27 cellular contexts compared by ENCODE assay signal in genomic region chrX:138638996-138639395, GRCh38.
"Had no signal": no experiment of that assay in that cellular context is flagged by ENCODE, and none has a peak within 500 bp of the region (broad histone marks: within the 10 kb centered on the region; RNA-seq: fewer than 3 reads in every experiment).

No MANE protein-coding gene starts in this region.

- H3K4me1 ChIP-seq: adrenal gland had no signal

- H3K9me3 Mint-ChIP-seq: activated CD4-positive, alpha-beta T cell treated with anti-CD3 and anti-CD28 coated beads, Interleukin-2, amount 10 ng/mL, durations not matched to agents 7 days and 5 days; activated naive CD4-positive, alpha-beta T cell treated with anti-CD3 and anti-CD28 coated beads for 36 hours; activated naive CD4-positive, alpha-beta T cell treated with anti-CD3 and anti-CD28 coated beads, Interleukin-2, amount 50 U/mL, for 72 hours; activated T-cell treated with anti-CD3 and anti-CD28 coated beads, Interleukin-2, amount 50 U/mL, for 4 hours; activated T-helper 1 cell treated with anti-CD3 and anti-CD28 coated beads, Interleukin-12 subunit alpha, Interleukin-12 subunit beta, Interleukin-2, Interleukin-4 antibody, amounts not matched to agents 30 ng/mL and 10 ng/mL and 1 ng/mL, durations not matched to agents 14 hours and 24 hours and 36 hours; central memory CD8-positive, alpha-beta T cell had no signal

- H3K27ac Mint-ChIP-seq: activated CD4-positive, alpha-beta T cell treated with anti-CD3 and anti-CD28 coated beads for 36 hours; activated CD4-positive, alpha-beta T cell treated with anti-CD3 and anti-CD28 coated beads, Interleukin-2, amount 10 ng/mL, durations not matched to agents 7 days and 5 days; activated naive CD4-positive, alpha-beta T cell treated with anti-CD3 and anti-CD28 coated beads for 36 hours; activated naive CD4-positive, alpha-beta T cell treated with anti-CD3 and anti-CD28 coated beads, Interleukin-2, amount 50 U/mL, for 72 hours; activated T-helper 1 cell treated with anti-CD3 and anti-CD28 coated beads, Interleukin-12 subunit alpha, Interleukin-12 subunit beta, Interleukin-2, Interleukin-4 antibody, amounts not matched to agents 30 ng/mL and 10 ng/mL and 1 ng/mL, durations not matched to agents 14 hours and 24 hours and 36 hours had no signal

- DNase-seq: activated CD4-positive, alpha-beta T cell treated with anti-CD3 and anti-CD28 coated beads for 36 hours; activated CD4-positive, alpha-beta T cell treated with anti-CD3 and anti-CD28 coated beads, Interleukin-2, amount 10 ng/mL, durations not matched to agents 7 days and 5 days; activated CD4-positive, alpha-beta T cell treated with anti-CD3 and anti-CD28 coated beads, Interleukin-2, amount 50 U/mL, for 48 hours; activated CD8-positive, alpha-beta memory T cell treated with anti-CD3 and anti-CD28 coated beads, Interleukin-2, amount 50 U/mL, for 4 hours; activated gamma-delta T cell treated with Interleukin-2 at 50 U/mL for 16 hours; activated naive CD4-positive, alpha-beta T cell treated with anti-CD3 and anti-CD28 coated beads for 36 hours; activated T-cell treated with anti-CD3 and anti-CD28 coated beads for 4 hours; activated T-cell treated with anti-CD3 and anti-CD28 coated beads, Interleukin-2, amount 50 U/mL, for 4 hours; adrenal gland; Karpas-422; KBM-7; MM.1S; MV-4-11; NCI-H1092; NCI-H1436 treated with DMSO at 0.1 percent for 48 hours; NCI-H1694 treated with DMSO at 0.1 percent for 48 hours; NCI-H2029; NCI-H345; NCI-H524 treated with DMSO at 0.1 percent for 48 hours; Right ventricle myocardium superior; SW 1271; T1000 had no signal

- H3K36me3 ChIP-seq: adrenal gland had no signal

- H3K4me1 Mint-ChIP-seq: activated CD4-positive, alpha-beta T cell treated with anti-CD3 and anti-CD28 coated beads for 36 hours; activated CD4-positive, alpha-beta T cell treated with anti-CD3 and anti-CD28 coated beads, Interleukin-2, amount 10 ng/mL, durations not matched to agents 7 days and 5 days; central memory CD8-positive, alpha-beta T cell had no signal

- H3K27me3 Mint-ChIP-seq: activated CD4-positive, alpha-beta T cell treated with anti-CD3 and anti-CD28 coated beads for 36 hours; activated CD4-positive, alpha-beta T cell treated with anti-CD3 and anti-CD28 coated beads, Interleukin-2, amount 10 ng/mL, durations not matched to agents 7 days and 5 days; central memory CD8-positive, alpha-beta T cell had no signal

- ATAC-seq: activated CD4-positive, alpha-beta T cell treated with anti-CD3 and anti-CD28 coated beads for 36 hours; activated CD4-positive, CD25-positive, alpha-beta regulatory T cell treated with anti-CD3 and anti-CD28 coated beads, Interleukin-2, amount 50 U/mL, for 24 hours; activated naive CD4-positive, alpha-beta T cell treated with anti-CD3 and anti-CD28 coated beads, Interleukin-2, amount 50 U/mL, for 72 hours; activated T-cell treated with anti-CD3 and anti-CD28 coated beads, Interleukin-2, amount 50 U/mL, for 4 hours had no signal

- H3K36me3 Mint-ChIP-seq: activated naive CD4-positive, alpha-beta T cell treated with anti-CD3 and anti-CD28 coated beads, Interleukin-2, amount 50 U/mL, for 72 hours had no signal

- H3K4me3 ChIP-seq: adrenal gland, cardiac muscle cell had no signal

- H3K9me3 ChIP-seq: adrenal gland had no signal

- H3K4me3 Mint-ChIP-seq: activated CD4-positive, alpha-beta T cell treated with anti-CD3 and anti-CD28 coated beads for 36 hours; activated CD4-positive, alpha-beta T cell treated with anti-CD3 and anti-CD28 coated beads, Interleukin-2, amount 10 ng/mL, durations not matched to agents 7 days and 5 days; activated naive CD4-positive, alpha-beta T cell treated with anti-CD3 and anti-CD28 coated beads for 36 hours; activated T-cell treated with anti-CD3 and anti-CD28 coated beads, Interleukin-2, amount 50 U/mL, for 4 hours; activated T-helper 1 cell treated with anti-CD3 and anti-CD28 coated beads, Interleukin-12 subunit alpha, Interleukin-12 subunit beta, Interleukin-2, Interleukin-4 antibody, amounts not matched to agents 30 ng/mL and 10 ng/mL and 1 ng/mL, durations not matched to agents 14 hours and 24 hours and 36 hours; central memory CD8-positive, alpha-beta T cell had no signal

- H3K27ac ChIP-seq: adrenal gland, cardiac muscle cell had no signal

- H3K27me3 ChIP-seq: adrenal gland, cardiac muscle cell had no signal
